Comparison of ENCODE assay signal across 8 cellular contexts in genomic region chr5:6732634-6733410, GRCh38. TPM values are rescaled to one million over a fixed set of nuclear protein-coding genes. Genes with fewer than 3 reads are reported as not detected.
A peak's percentile ranks its signal among the peaks of the same experiment; 100 is the strongest.
DNase-seq lines count a peak whose midpoint lies in the region; ATAC-seq, FAIRE-seq and TF ChIP-seq lines count a peak whose summit lies in the region.

No MANE protein-coding gene starts in this region.

- H3K9me3 ChIP-seq in ascending aorta (no peaks in the 10 kb centered on the region), kidney (ENCODE audit: control insufficient read depth in 1 of 2, low read length in 2 of 2) (no peaks in the 10 kb centered on the region), tibial artery (no peaks in the 10 kb centered on the region)

- peaks cover 4% of the 10 kb centered on the region in 2 donors for H3K36me3 ChIP-seq in ascending aorta
- H3K36me3 ChIP-seq in kidney (ENCODE audit: control insufficient read depth in 1 of 2, insufficient read depth in 2 of 2, low read length in 2 of 2), result peaks cover 2 to 4% of the 10 kb centered on the region in 2 donors
- H3K36me3 ChIP-seq in tibial artery, result peaks cover 2 to 6% (median 3%) of the 10 kb centered on the region in 3 donors

- H3K27me3 Mint-ChIP-seq in activated CD4-positive, alpha-beta T cell treated with anti-CD3 and anti-CD28 coated beads, Interleukin-2, amount 10 ng/mL, durations not matched to agents 24 days and 14 days, result no peaks in the 10 kb centered on the region

- H3K9me3 Mint-ChIP-seq in activated CD4-positive, alpha-beta T cell treated with anti-CD3 and anti-CD28 coated beads, Interleukin-2, amount 10 ng/mL, durations not matched to agents 24 days and 14 days, result no peaks in the 10 kb centered on the region

- peaks cover 32% of the 10 kb centered on the region for H3K36me3 Mint-ChIP-seq in activated CD4-positive, alpha-beta T cell treated with anti-CD3 and anti-CD28 coated beads, Interleukin-2, amount 10 ng/mL, durations not matched to agents 24 days and 14 days (ENCODE audit: low read depth)

- no peak for TF ChIP-seq CTCF in ascending aorta (IDR thresholded peaks at IDR 0.05)
- TF ChIP-seq CTCF in kidney (IDR thresholded peaks at IDR 0.05; ENCODE audit: borderline replicate concordance, extremely low read depth, insufficient read depth), result no peak
- no peak for TF ChIP-seq CTCF in tibial artery (IDR thresholded peaks at IDR 0.05)

- H3K4me1 ChIP-seq in ascending aorta (peaks cover 23 to 46% of the 10 kb centered on the region in 2 donors), kidney (ENCODE audit: control insufficient read depth in 1 of 2, insufficient read depth in 1 of 2, low read depth in 1 of 2, low read length in 2 of 2) (peaks cover 27 to 35% of the 10 kb centered on the region in 2 donors), tibial artery (peaks cover 0 to 73% (median 44%) of the 10 kb centered on the region in 4 donors)

- peaks cover 75% of the 10 kb centered on the region for H3K4me1 Mint-ChIP-seq in activated CD4-positive, alpha-beta T cell treated with anti-CD3 and anti-CD28 coated beads, Interleukin-2, amount 10 ng/mL, durations not matched to agents 24 days and 14 days

- no peak overlapping the region for H3K4me3 Mint-ChIP-seq in activated CD4-positive, alpha-beta T cell treated with anti-CD3 and anti-CD28 coated beads, Interleukin-2, amount 10 ng/mL, durations not matched to agents 24 days and 14 days

- H3K4me3 ChIP-seq in ascending aorta (peak overlapping the region; percentile 20 to 44), kidney (ENCODE audit: low read length in 2 of 2) (peak overlapping the region in 1 of 2 donors; percentile 26), tibial artery (peak overlapping the region in 1 of 2 donors; percentile 13)

- H3K27ac Mint-ChIP-seq in activated CD4-positive, alpha-beta T cell treated with anti-CD3 and anti-CD28 coated beads, Interleukin-2, amount 10 ng/mL, durations not matched to agents 24 days and 14 days, result peak overlapping the region; percentile 39

- no peak overlapping the region for H3K9ac ChIP-seq in kidney (ENCODE audit: low read length in 2 of 2)

- no peak for FAIRE-seq in kidney (lab: Jason Lieb, UNC)

- peak overlapping the region; percentile 81 to 91 for H3K27ac ChIP-seq in ascending aorta
- H3K27ac ChIP-seq in kidney (ENCODE audit: low read depth in 2 of 2, low read length in 2 of 2), result peak overlapping the region; percentile 54 to 71
- H3K27ac ChIP-seq in tibial artery, result peak overlapping the region; percentile 50 to 66

- intact Hi-C loops in activated CD4-positive, alpha-beta T cell treated with anti-CD3 and anti-CD28 coated beads, Interleukin-2, amount 10 ng/mL, durations not matched to agents 24 days and 14 days (cut with micrococcal nuclease), result no loop called here
- intact Hi-C loops in ascending aorta (cut with DNase I) (loop anchor here (1.0 to 5.0 kb wide), 3 partner anchors 20 to 1311 kb away; partner anchors contain the start of genes ICE1, NSUN2, SRD5A1 and TENT4A), kidney (cut with DNase I) (no loop called here), tibial artery (cut with DNase I; ENCODE audit: low total_unique reads) (no loop called here)

- no peak for DNase-seq in activated CD4-positive, alpha-beta T cell treated with anti-CD3 and anti-CD28 coated beads, Interleukin-2, amount 10 ng/mL, durations not matched to agents 24 days and 14 days
- no peak for DNase-seq in activated CD4-positive, alpha-beta T cell treated with anti-CD3 and anti-CD28 coated beads for 1 hour
- DNase-seq in ascending aorta (ENCODE audit: low spot score in 2 of 2) (peak in 1 of 2 donors; percentile 83), kidney (peak; percentile 69), tibial artery (peak in 1 of 2 donors; percentile 72), NCI-H510A treated with DMSO at 0.1 percent for 48 hours (lab: John Stamatoyannopoulos, UW) (no peak)
- DNase-seq in activated CD4-positive, CD25-positive, alpha-beta regulatory T cell (lab: John Stamatoyannopoulos, UW), result no peak

- no peak for ATAC-seq in GM21423 (IDR thresholded peaks at IDR 0.05; ENCODE audit: unreplicated experiment)

- H3K27me3 ChIP-seq in ascending aorta, result no peaks in the 10 kb centered on the region
- no peaks in the 10 kb centered on the region for H3K27me3 ChIP-seq in tibial artery

RNA-seq across cellular contexts. Expression of gene TENT4A, which starts 19.6 kb away (rescaled TPM):
- 38.8 and 43.4 TPM in 2 replicates for total RNA-seq in activated CD4-positive, alpha-beta T cell treated with anti-CD3 and anti-CD28 coated beads, Interleukin-2, amount 10 ng/mL, durations not matched to agents 24 days and 14 days
- total RNA-seq in ascending aorta (12.5 TPM), kidney (22.8 TPM)
- 4.8 TPM for polyA plus RNA-seq in kidney (ENCODE audit: insufficient read depth, low read depth, low replicate concordance)
